ENCODE assay signal across 16 cellular contexts in the genomic region with DNA sequence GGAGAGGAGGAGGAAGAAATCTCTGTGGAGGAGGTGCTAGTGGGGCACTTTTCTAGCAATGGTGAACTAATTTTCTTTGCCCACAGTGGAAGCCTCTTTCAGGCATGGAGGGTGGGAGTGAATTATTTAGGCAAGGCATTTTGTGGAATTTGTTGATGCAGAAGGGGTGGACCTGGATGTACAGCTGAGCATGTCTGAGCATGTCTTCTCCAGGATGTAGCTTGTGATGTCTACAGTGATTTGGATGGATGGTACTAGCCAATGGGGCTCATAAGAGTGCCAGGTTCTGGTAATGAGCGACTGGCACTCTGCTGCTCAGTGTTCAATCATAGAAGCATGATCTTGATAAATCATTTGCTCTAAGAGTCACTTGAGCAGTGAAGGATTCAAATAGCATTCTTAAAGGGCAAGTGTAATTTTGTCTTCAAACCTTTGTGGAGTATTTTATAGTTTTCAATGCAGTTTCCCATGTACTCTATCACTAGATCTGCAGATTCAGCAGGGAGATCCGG.
DNase-seq lines count a peak whose midpoint lies in the region; ATAC-seq and TF ChIP-seq lines count a peak whose summit lies in the region.
"Had no signal": no experiment of that assay in that cellular context is flagged by ENCODE, and none has a peak within 500 bp of the region (broad histone marks: within the 10 kb centered on the region; RNA-seq: fewer than 3 reads in every experiment).

No MANE protein-coding gene starts in this region.

- no peak overlapping the region for H3K27ac ChIP-seq in RWPE2 (ENCODE audit: poor library complexity, severe bottlenecking)
- no peak overlapping the region for H3K27ac ChIP-seq in thoracic aorta
- H3K27ac ChIP-seq: BLaER1 treated with 17β-estradiol and CSF1 and Interleukin-3, amounts not matched to agents 10 nM and 100 nM had no signal

- DNase-seq in NCI-H187 treated with DMSO at 0.1 percent for 48 hours (lab: John Stamatoyannopoulos, UW) (peak; percentile 14), NCI-H187 (lab: John Stamatoyannopoulos, UW) (no peak), RWPE2 (ENCODE audit: low spot score) (no peak), kidney epithelial cell (ENCODE audit: low read depth) (peak; percentile 34), thoracic aorta (ENCODE audit: low spot score) (no peak), GM20000 (ENCODE audit: low spot score) (no peak)
- DNase-seq: 8988T, DMS153, HCEC 1CT, NCI-H2081, NCI-H2227 treated with DMSO at 0.1 percent for 48 hours, NCI-H774, Right ventricle myocardium superior had no signal

- H3K36me3 ChIP-seq in RWPE2 (ENCODE audit: low read depth) (no peaks in the 10 kb centered on the region), kidney epithelial cell (ENCODE audit: control insufficient read depth, insufficient read depth, low read length) (no peaks in the 10 kb centered on the region), thoracic aorta (no peaks in the 10 kb centered on the region)
- H3K36me3 ChIP-seq: BLaER1 treated with 17β-estradiol and CSF1 and Interleukin-3, amounts not matched to agents 10 nM and 100 nM had no signal

- H3K27me3 ChIP-seq in RWPE2 (ENCODE audit: insufficient read depth, poor library complexity, severe bottlenecking) (no peaks in the 10 kb centered on the region), kidney epithelial cell (ENCODE audit: control insufficient read depth, insufficient read depth, low read length) (no peaks in the 10 kb centered on the region), thoracic aorta (replicated peaks; ENCODE audit: insufficient read depth) (no peaks in the 10 kb centered on the region)
- H3K27me3 ChIP-seq: BLaER1 treated with 17β-estradiol and CSF1 and Interleukin-3, amounts not matched to agents 10 nM and 100 nM had no signal

- H3K4me1 ChIP-seq in RWPE2 (ENCODE audit: insufficient read depth, poor library complexity, severe bottlenecking) (peaks cover 6% of the 10 kb centered on the region), thoracic aorta (ENCODE audit: control insufficient read depth in 1 of 2, low read depth in 2 of 2) (no peaks in the 10 kb centered on the region)

- TF ChIP-seq CTCF in RWPE2 (IDR thresholded peaks at IDR 0.05; ENCODE audit: poor library complexity, severe bottlenecking) (no peak), kidney epithelial cell (IDR thresholded peaks at IDR 0.05; ENCODE audit: insufficient read depth, low read length, poor library complexity, severe bottlenecking) (no peak), thoracic aorta (IDR thresholded peaks at IDR 0.05) (no peak), GM20000 (IDR thresholded peaks at IDR 0.05; ENCODE audit: extremely low read depth, missing control alignments) (no peak)

- H3K4me3 ChIP-seq in RWPE2 (ENCODE audit: severe bottlenecking) (no peak overlapping the region), kidney epithelial cell (ENCODE audit: low read depth, low read length) (no peak overlapping the region), thoracic aorta (no peak overlapping the region)
- H3K4me3 ChIP-seq: BLaER1 treated with 17β-estradiol and CSF1 and Interleukin-3, amounts not matched to agents 10 nM and 100 nM had no signal

- H3K9me3 ChIP-seq in RWPE2 (ENCODE audit: severe bottlenecking) (no peaks in the 10 kb centered on the region), thoracic aorta (no peaks in the 10 kb centered on the region)

- ATAC-seq in RWPE2 (ENCODE audit: low read depth), result peak; percentile 44; the same call in 2 of the 3 replicates
- ATAC-seq in thoracic aorta (ENCODE audit: insufficient number of reproducible peaks, low FRiP score, low read depth), result peak; percentile 12
- no peak for ATAC-seq in GM18868 (IDR thresholded peaks at IDR 0.05; ENCODE audit: unreplicated experiment)
- ATAC-seq in HG02642 (IDR thresholded peaks at IDR 0.05; ENCODE audit: poor library complexity, unreplicated experiment), result no peak

Comparison
In these comparisons a context has a peak if more than half of its experiments do, and no peak if none do; other contexts are left out.
1. DNase-seq: peak in NCI-H187 treated with DMSO at 0.1 percent for 48 hours (single experiment) and kidney epithelial cell (single experiment); none in NCI-H187 (0 of 2), RWPE2 (single experiment), thoracic aorta (single experiment) and GM20000 (single experiment).
2. ATAC-seq: peak in RWPE2 (single experiment) and thoracic aorta (single experiment); none in GM18868 (single experiment) and HG02642 (single experiment).